Comparison of ENCODE assay signal across 8 cellular contexts in the genomic region with DNA sequence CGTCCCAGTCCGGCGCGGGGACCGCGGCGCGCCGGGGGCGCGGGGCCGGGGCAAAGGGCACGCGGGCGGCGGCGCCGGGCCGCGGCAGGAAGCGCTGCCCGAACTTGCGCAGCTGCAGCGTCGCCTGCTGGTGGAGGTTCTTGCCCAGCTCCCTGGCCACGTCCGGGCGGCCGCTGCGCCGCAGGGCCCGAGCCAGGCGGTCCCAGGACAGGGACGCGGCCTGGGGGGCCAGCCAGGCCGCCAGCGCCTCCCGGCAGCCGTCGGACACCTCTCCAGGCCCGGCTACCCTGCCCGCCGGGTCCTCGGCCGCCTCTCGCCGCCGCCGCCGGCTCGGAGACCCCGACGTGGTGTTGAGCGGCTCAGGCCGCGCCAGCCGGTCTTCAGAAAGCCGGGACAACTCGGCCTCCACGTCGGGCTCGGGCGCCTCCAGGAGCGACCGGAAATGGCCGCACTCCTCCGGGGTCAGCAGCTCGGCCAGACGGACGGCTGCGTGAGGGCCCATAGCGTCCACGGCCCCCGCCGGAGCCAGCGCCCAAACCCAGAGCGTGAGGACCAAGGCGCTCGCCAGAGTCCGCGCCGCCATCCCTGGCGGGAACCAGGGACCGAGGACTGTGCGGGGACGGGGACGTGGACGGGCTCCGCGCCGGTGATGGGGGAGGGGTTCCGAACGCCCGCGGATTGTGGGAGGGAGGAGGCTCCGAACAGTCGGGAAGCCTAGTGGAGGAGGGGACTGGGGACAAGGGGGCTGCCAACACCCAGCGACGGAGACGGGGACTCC. TPM values are rescaled to one million over a fixed set of nuclear protein-coding genes. Genes with fewer than 3 reads are reported as not detected.
A peak's percentile ranks its signal among the peaks of the same experiment; 100 is the strongest.
DNase-seq lines count a peak whose midpoint lies in the region; ATAC-seq and TF ChIP-seq lines count a peak whose summit lies in the region.

No MANE protein-coding gene starts in this region.

- no peak overlapping the region for H3K14ac ChIP-seq in neuronal stem cell (ENCODE audit: low read length)

- peak overlapping the region; percentile 57 for H3K4me3 Mint-ChIP-seq in activated naive CD4-positive, alpha-beta T cell treated with anti-CD3 and anti-CD28 coated beads, Interleukin-2, amount 10 ng/mL, durations not matched to agents 7 days and 5 days

- peaks cover 0 to 5% of the 10 kb centered on the region in 2 donors for H3K36me3 ChIP-seq in neuronal stem cell (replicated peaks in 1 of 2; ENCODE audit: control insufficient read depth in 2 of 2, insufficient read depth in 2 of 2, low read length in 2 of 2)
- no peaks in the 10 kb centered on the region for H3K36me3 ChIP-seq in suprapubic skin

- no peak overlapping the region for H2BK120ac ChIP-seq in neuronal stem cell (ENCODE audit: low read depth, low read length)

- peaks cover 68% of the 10 kb centered on the region for H3K27me3 Mint-ChIP-seq in activated naive CD4-positive, alpha-beta T cell treated with anti-CD3 and anti-CD28 coated beads, Interleukin-2, amount 10 ng/mL, durations not matched to agents 7 days and 5 days

- H3K9me3 ChIP-seq in neuronal stem cell (replicated peaks in 1 of 2; ENCODE audit: control insufficient read depth in 2 of 2, insufficient read depth in 1 of 2, low read depth in 1 of 2, low read length in 2 of 2) = no peaks in the 10 kb centered on the region
- H3K9me3 ChIP-seq in suprapubic skin = no peaks in the 10 kb centered on the region

- H3K9ac ChIP-seq in neuronal stem cell (ENCODE audit: low read depth, low read length, poor library complexity) = peak overlapping the region; percentile 75

- peak overlapping the region; percentile 87 for H3K4me2 ChIP-seq in neuronal stem cell (ENCODE audit: insufficient read depth, low read length, poor library complexity, severe bottlenecking)

- H2AFZ ChIP-seq in neuronal stem cell (ENCODE audit: low read length) = no peak overlapping the region

- H3K36me3 Mint-ChIP-seq in activated naive CD4-positive, alpha-beta T cell treated with anti-CD3 and anti-CD28 coated beads, Interleukin-2, amount 10 ng/mL, durations not matched to agents 7 days and 5 days = no peaks in the 10 kb centered on the region

- H3K79me1 ChIP-seq in neuronal stem cell (ENCODE audit: low read depth, low read length) = peaks cover 3% of the 10 kb centered on the region

- no peak overlapping the region for H4K91ac ChIP-seq in neuronal stem cell (ENCODE audit: low read depth, low read length, poor library complexity)

- H3K4me3 ChIP-seq in neuronal stem cell (ENCODE audit: low read length in 2 of 2) (peak overlapping the region in 1 of 2 donors; percentile 78), suprapubic skin (peak overlapping the region; percentile 64)

- peaks cover 0 to 16% (median 3%) of the 10 kb centered on the region in 3 experiments for H3K27me3 ChIP-seq in neuronal stem cell (ENCODE audit: control insufficient read depth in 3 of 3, insufficient read depth in 3 of 3, low read depth in 1 of 3, low read length in 3 of 3)
- H3K27me3 ChIP-seq in suprapubic skin = peaks cover 14% of the 10 kb centered on the region

- TF ChIP-seq EP300 in suprapubic skin (IDR thresholded peaks at IDR 0.05) = no peak

- H2BK12ac ChIP-seq in neuronal stem cell (ENCODE audit: low read length) = peak overlapping the region; percentile 52

- peaks cover 5% of the 10 kb centered on the region for H3K4me1 Mint-ChIP-seq in activated naive CD4-positive, alpha-beta T cell treated with anti-CD3 and anti-CD28 coated beads, Interleukin-2, amount 10 ng/mL, durations not matched to agents 7 days and 5 days

- H3K4me1 ChIP-seq in neuronal stem cell (ENCODE audit: control insufficient read depth in 2 of 2, insufficient read depth in 1 of 2, low read depth in 1 of 2, low read length in 2 of 2) (no peaks in the 10 kb centered on the region), suprapubic skin (peaks cover 20% of the 10 kb centered on the region)

- in situ Hi-C loops in ACHN (cut with HindIII; ENCODE audit: low pct_ligation_motif_present, low pct_unique_long_range_greater_than_20kb, low sequenced_read_pairs) = no loop called here

- peak; percentile 85 for DNase-seq in ACHN
- peak; percentile 33 for DNase-seq in GOT3 (lab: John Stamatoyannopoulos, UW)
- peak; percentile 75 for DNase-seq in RPMI8226
- DNase-seq in activated naive CD4-positive, alpha-beta T cell treated with anti-CD3 and anti-CD28 coated beads, Interleukin-2, amount 10 ng/mL, durations not matched to agents 7 days and 5 days = peak; percentile 77
- DNase-seq in germinal center (ENCODE audit: low spot score) = peak; percentile 74
- DNase-seq in neuronal stem cell (ENCODE audit: low spot score) = peak; percentile 70
- peak in 1 of 2 donors; percentile 80 for DNase-seq in suprapubic skin (ENCODE audit: low spot score in 2 of 2)

- peak in 1 of 2 donors; percentile 42 for TF ChIP-seq POLR2A in suprapubic skin (IDR thresholded peaks at IDR 0.05)

- H2BK15ac ChIP-seq in neuronal stem cell (ENCODE audit: low read length) = no peak overlapping the region

- no peak overlapping the region for H3K4ac ChIP-seq in neuronal stem cell (ENCODE audit: low read length)

- WGBS in neuronal stem cell (ENCODE audit: extremely low coverage in 2 of 2, insufficient read length in 2 of 2, insufficient replicate concordance in 1 of 2), 2 donors = no CpG with 5 or more reads among the region's 100 CpGs
- WGBS in suprapubic skin = 14% methylated on average over 16 of the region's 100 CpGs

- peak overlapping the region; percentile 91 for H3K18ac ChIP-seq in neuronal stem cell (ENCODE audit: low read length)

- peak overlapping the region; percentile 88 for H2AK5ac ChIP-seq in neuronal stem cell (ENCODE audit: low read depth, low read length)

- no peak overlapping the region for H4K8ac ChIP-seq in neuronal stem cell (ENCODE audit: low read depth, low read length)

- peak overlapping the region; percentile 16 for H3K23ac ChIP-seq in neuronal stem cell (ENCODE audit: low read depth, low read length, poor library complexity)

- no peak overlapping the region for H3K27ac Mint-ChIP-seq in activated naive CD4-positive, alpha-beta T cell treated with anti-CD3 and anti-CD28 coated beads, Interleukin-2, amount 10 ng/mL, durations not matched to agents 7 days and 5 days

- H3K27ac ChIP-seq in neuronal stem cell (replicated peaks; ENCODE audit: low read length) (no peak overlapping the region), suprapubic skin (peak overlapping the region; percentile 74)

- CTCF ChIA-PET in activated naive CD4-positive, alpha-beta T cell treated with anti-CD3 and anti-CD28 coated beads, Interleukin-2, amount 10 ng/mL, durations not matched to agents 7 days and 5 days (lab: Charles Lee) = interaction anchor here (1.0 to 2.8 kb wide), 10 partner anchors 8 to 398 kb away, joined by 3 to 12 read pairs (median 4); no protein-coding TSS in a partner anchor

- H3K9me3 Mint-ChIP-seq in activated naive CD4-positive, alpha-beta T cell treated with anti-CD3 and anti-CD28 coated beads, Interleukin-2, amount 10 ng/mL, durations not matched to agents 7 days and 5 days = no peaks in the 10 kb centered on the region

- no peak for ATAC-seq in GM21447 (IDR thresholded peaks at IDR 0.05; ENCODE audit: unreplicated experiment)

- H2BK5ac ChIP-seq in neuronal stem cell (ENCODE audit: low read length) = peak overlapping the region; percentile 30

- peak; percentile 61 to 68 for TF ChIP-seq CTCF in suprapubic skin (IDR thresholded peaks at IDR 0.05)

RNA-seq across cellular contexts. Expression of a gene that starts 34.0 kb away (rescaled TPM):
- polyA plus RNA-seq in neuronal stem cell (2013, experiment 1 of 2) = 28.1 TPM
- polyA plus RNA-seq in neuronal stem cell (2013, experiment 2 of 2) = 28.7 TPM
- total RNA-seq in suprapubic skin = under 1 TPM; 0.16 to 0.40 (median 0.32) TPM
